ENCODE assay signal across 8 cellular contexts in genomic region chr11:3853935-3854659, GRCh38. TPM values are rescaled to one million over a fixed set of nuclear protein-coding genes. Genes with fewer than 3 reads are reported as not detected.
A peak's percentile ranks its signal among the peaks of the same experiment; 100 is the strongest.
DNase-seq lines count a peak whose midpoint lies in the region; ATAC-seq and TF ChIP-seq lines count a peak whose summit lies in the region.

No MANE protein-coding gene starts in this region.

- TF ChIP-seq POLR2A in prostate gland (IDR thresholded peaks at IDR 0.05), result no peak

- H3K4me1 Mint-ChIP-seq in CD4-positive, CD25-positive, alpha-beta regulatory T cell, result peaks cover 38 to 63% (median 51%) of the 10 kb centered on the region in 4 donors
- peaks cover 51% of the 10 kb centered on the region for H3K4me1 Mint-ChIP-seq in activated CD4-positive, alpha-beta T cell treated with anti-CD3 and anti-CD28 coated beads, Interleukin-2, amount 10 ng/mL, durations not matched to agents 24 days and 14 days

- peak overlapping the region; percentile 99 to 100 (median 100) for H3K27ac Mint-ChIP-seq in CD4-positive, CD25-positive, alpha-beta regulatory T cell
- peak overlapping the region; percentile 99 for H3K27ac Mint-ChIP-seq in activated CD4-positive, alpha-beta T cell treated with anti-CD3 and anti-CD28 coated beads, Interleukin-2, amount 10 ng/mL, durations not matched to agents 24 days and 14 days

- peak overlapping the region; percentile 91 to 94 (median 92) for H3K4me3 Mint-ChIP-seq in CD4-positive, CD25-positive, alpha-beta regulatory T cell
- H3K4me3 Mint-ChIP-seq in activated CD4-positive, alpha-beta T cell treated with anti-CD3 and anti-CD28 coated beads, Interleukin-2, amount 10 ng/mL, durations not matched to agents 24 days and 14 days, result peak overlapping the region; percentile 78

- 73% methylated on average over 11 of the region's 11 CpGs for WGBS in prostate gland

- no peaks in the 10 kb centered on the region for H3K9me3 ChIP-seq in CD4-positive, CD25-positive, alpha-beta regulatory T cell (ENCODE audit: control insufficient read depth in 2 of 2, low read length in 2 of 2)
- H3K9me3 ChIP-seq in prostate gland, result no peaks in the 10 kb centered on the region

- peak overlapping the region; percentile 98 for H3K27ac ChIP-seq in CD4-positive, CD25-positive, alpha-beta regulatory T cell (ENCODE audit: insufficient read depth, low read length, poor library complexity, severe bottlenecking)
- H3K27ac ChIP-seq in prostate gland, result peak overlapping the region; percentile 97 to 98

- H3K4me3 ChIP-seq in CD4-positive, CD25-positive, alpha-beta regulatory T cell (ENCODE audit: low read depth, low read length), result peak overlapping the region; percentile 73
- H3K4me3 ChIP-seq in Jurkat, Clone E6-1 (ENCODE audit: low read length), result peak overlapping the region; percentile 81
- H3K4me3 ChIP-seq in epithelial cell of esophagus (ENCODE audit: low read length) (peak overlapping the region; percentile 74), prostate gland (no peak overlapping the region)

- no peaks in the 10 kb centered on the region for H3K36me3 Mint-ChIP-seq in CD4-positive, CD25-positive, alpha-beta regulatory T cell
- peaks cover 13% of the 10 kb centered on the region for H3K36me3 Mint-ChIP-seq in activated CD4-positive, alpha-beta T cell treated with anti-CD3 and anti-CD28 coated beads, Interleukin-2, amount 10 ng/mL, durations not matched to agents 24 days and 14 days (ENCODE audit: low read depth)

- intact Hi-C loops in activated CD4-positive, alpha-beta T cell treated with anti-CD3 and anti-CD28 coated beads, Interleukin-2, amount 10 ng/mL, durations not matched to agents 24 days and 14 days (cut with micrococcal nuclease), result loop anchor here (1.0 to 2.0 kb wide), 7 partner anchors 13 to 240 kb away; partner anchors contain the start of genes NUP98 and RRM1
- intact Hi-C loops in prostate gland (cut with DNase I), result loop anchor here (2.0 kb wide), 1 partner anchor 219 kb away; no protein-coding TSS in a partner anchor

- peaks cover 60% of the 10 kb centered on the region for H3K4me1 ChIP-seq in CD4-positive, CD25-positive, alpha-beta regulatory T cell (ENCODE audit: control insufficient read depth, insufficient read depth, low read length, poor library complexity, severe bottlenecking)
- H3K4me1 ChIP-seq in prostate gland (replicated peaks), result peaks cover 5% of the 10 kb centered on the region

- no peak for TF ChIP-seq CTCF in epithelial cell of esophagus (IDR thresholded peaks at IDR 0.05; ENCODE audit: insufficient read depth, low read depth, low read length, missing control alignments)
- no peak for TF ChIP-seq CTCF in prostate gland (IDR thresholded peaks at IDR 0.05)

- no peaks in the 10 kb centered on the region for H3K27me3 Mint-ChIP-seq in CD4-positive, CD25-positive, alpha-beta regulatory T cell
- H3K27me3 Mint-ChIP-seq in activated CD4-positive, alpha-beta T cell treated with anti-CD3 and anti-CD28 coated beads, Interleukin-2, amount 10 ng/mL, durations not matched to agents 24 days and 14 days, result no peaks in the 10 kb centered on the region

- no peaks in the 10 kb centered on the region for H3K36me3 ChIP-seq in CD4-positive, CD25-positive, alpha-beta regulatory T cell (ENCODE audit: control insufficient read depth, insufficient read depth, low read length)
- H3K36me3 ChIP-seq in prostate gland, result no peaks in the 10 kb centered on the region

- DNase-seq in CD4-positive, CD25-positive, alpha-beta regulatory T cell, result peak; percentile 58 to 95 (median 83)
- DNase-seq in Jurkat, Clone E6-1 (ENCODE audit: low read depth, low spot score), result peak; percentile 90
- DNase-seq in activated CD4-positive, alpha-beta T cell treated with anti-CD3 and anti-CD28 coated beads, Interleukin-2, amount 10 ng/mL, durations not matched to agents 24 days and 14 days, result peak; percentile 92
- DNase-seq in epithelial cell of esophagus (ENCODE audit: low read depth) (peak; percentile 74), prostate gland (ENCODE audit: low spot score) (peak; percentile 41), NCI-H2029 treated with DMSO at 0.1 percent for 48 hours (lab: John Stamatoyannopoulos, UW) (no peak), NCI-H774 (lab: John Stamatoyannopoulos, UW) (no peak)

- peak; percentile 63 to 69 for ATAC-seq in CD4-positive, CD25-positive, alpha-beta regulatory T cell (ENCODE audit: low read depth in 2 of 2)
- peak; percentile 43 for ATAC-seq in GM21447 (IDR thresholded peaks at IDR 0.05; ENCODE audit: unreplicated experiment)

- no peaks in the 10 kb centered on the region for H3K27me3 ChIP-seq in CD4-positive, CD25-positive, alpha-beta regulatory T cell (ENCODE audit: control insufficient read depth, insufficient read depth, low read length)
- H3K27me3 ChIP-seq in prostate gland (replicated peaks; ENCODE audit: insufficient read depth), result no peaks in the 10 kb centered on the region

- peaks cover 0 to 1% (median 0%) of the 10 kb centered on the region in 7 donors for H3K9me3 Mint-ChIP-seq in CD4-positive, CD25-positive, alpha-beta regulatory T cell
- no peaks in the 10 kb centered on the region for H3K9me3 Mint-ChIP-seq in activated CD4-positive, alpha-beta T cell treated with anti-CD3 and anti-CD28 coated beads, Interleukin-2, amount 10 ng/mL, durations not matched to agents 24 days and 14 days

RNA-seq across cellular contexts. Expression of gene STIM1, which starts 1.4 kb away (rescaled TPM):
- total RNA-seq in CD4-positive, CD25-positive, alpha-beta regulatory T cell, result 134 TPM
- 10 to 100 TPM; 25.7 to 30.6 (median 29.7) TPM for polyA plus RNA-seq in CD4-positive, CD25-positive, alpha-beta regulatory T cell
- 53.5 TPM for polyA plus RNA-seq in Jurkat, Clone E6-1 (2012; ENCODE audit: insufficient read depth, insufficient read length)
- 60.6 and 63.4 TPM in 2 replicates for total RNA-seq in activated CD4-positive, alpha-beta T cell treated with anti-CD3 and anti-CD28 coated beads, Interleukin-2, amount 10 ng/mL, durations not matched to agents 24 days and 14 days
- total RNA-seq in prostate gland, result 10 to 100 TPM; 34.1 to 65.0 TPM

RNA-seq across cellular contexts. Expression of gene RHOG, which starts 13.3 kb away (rescaled TPM):
- 173 TPM for total RNA-seq in CD4-positive, CD25-positive, alpha-beta regulatory T cell
- polyA plus RNA-seq in CD4-positive, CD25-positive, alpha-beta regulatory T cell, result 100 to 1,000 TPM; 222 to 276 (median 240) TPM
- 151 TPM for polyA plus RNA-seq in Jurkat, Clone E6-1 (2012; ENCODE audit: insufficient read depth, insufficient read length)
- total RNA-seq in activated CD4-positive, alpha-beta T cell treated with anti-CD3 and anti-CD28 coated beads, Interleukin-2, amount 10 ng/mL, durations not matched to agents 24 days and 14 days, result 174 and 176 TPM in 2 replicates
- 10 to 100 TPM; 41.1 to 56.4 TPM for total RNA-seq in prostate gland

RNA-seq across cellular contexts. Expression of gene PGAP2, which starts 45.7 kb away (rescaled TPM):
- 11.6 TPM for total RNA-seq in CD4-positive, CD25-positive, alpha-beta regulatory T cell
- 10 to 100 TPM; 11.4 to 16.7 (median 14.0) TPM for polyA plus RNA-seq in CD4-positive, CD25-positive, alpha-beta regulatory T cell
- polyA plus RNA-seq in Jurkat, Clone E6-1 (2012; ENCODE audit: insufficient read depth, insufficient read length), result 51.2 TPM
- total RNA-seq in activated CD4-positive, alpha-beta T cell treated with anti-CD3 and anti-CD28 coated beads, Interleukin-2, amount 10 ng/mL, durations not matched to agents 24 days and 14 days, result 30.0 and 32.5 TPM in 2 replicates
- total RNA-seq in prostate gland, result 10 to 100 TPM; 26.6 to 33.5 TPM

RNA-seq across cellular contexts. Expression of gene NUP98, which starts 56.7 kb away (rescaled TPM):
- total RNA-seq in CD4-positive, CD25-positive, alpha-beta regulatory T cell, result 131 TPM
- 10 to 100 TPM; 28.0 to 48.7 (median 44.6) TPM for polyA plus RNA-seq in CD4-positive, CD25-positive, alpha-beta regulatory T cell
- polyA plus RNA-seq in Jurkat, Clone E6-1 (2012; ENCODE audit: insufficient read depth, insufficient read length), result 66.3 TPM
- total RNA-seq in activated CD4-positive, alpha-beta T cell treated with anti-CD3 and anti-CD28 coated beads, Interleukin-2, amount 10 ng/mL, durations not matched to agents 24 days and 14 days, result 122 and 129 TPM in 2 replicates
- total RNA-seq in prostate gland, result 100 to 1,000 TPM; 127 to 136 TPM

Comparison
In these comparisons a context has a peak if more than half of its experiments do, and no peak if none do; other contexts are left out.
1. DNase-seq: peak in CD4-positive, CD25-positive, alpha-beta regulatory T cell (3 of 3), Jurkat, Clone E6-1 (single experiment), activated CD4-positive, alpha-beta T cell treated with anti-CD3 and anti-CD28 coated beads, Interleukin-2, amount 10 ng/mL, durations not matched to agents 24 days and 14 days (single experiment), epithelial cell of esophagus (single experiment) and prostate gland (single experiment); none in NCI-H2029 treated with DMSO at 0.1 percent for 48 hours (single experiment) and NCI-H774 (single experiment).
2. H3K4me3 ChIP-seq: peak in CD4-positive, CD25-positive, alpha-beta regulatory T cell (single experiment), Jurkat, Clone E6-1 (single experiment) and epithelial cell of esophagus (single experiment); none in prostate gland (0 of 2).